Comparison of ENCODE assay signal across 1 cellular context in the genomic region with DNA sequence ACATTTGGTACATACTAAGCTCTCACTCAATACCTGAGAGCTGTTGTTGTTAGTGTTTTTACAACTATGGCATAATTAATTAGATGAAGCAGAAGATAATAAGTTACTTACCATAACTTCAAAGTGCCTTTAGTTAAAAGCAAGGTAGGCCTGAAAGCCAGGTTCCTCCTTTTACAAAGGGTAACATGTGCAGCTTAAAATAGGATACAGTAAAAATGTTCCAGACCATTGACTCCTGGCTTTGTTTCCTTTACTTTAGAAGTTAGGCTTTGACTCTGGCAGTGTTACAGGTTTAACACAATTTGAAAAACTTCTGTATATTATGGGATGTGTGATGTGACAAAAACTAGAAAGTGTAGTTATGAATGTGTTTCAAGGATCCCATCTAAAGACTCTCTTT.
TF ChIP-seq lines count a peak whose summit lies in the region.

No MANE protein-coding gene starts in this region.

TF ChIP-seq in HepG2, 621 proteins besides CTCF, POLR2A, EP300 and RAD21 (continued from another document):
- TF ChIP-seq FUBP1 (CRISPR knock-in tag; IDR thresholded peaks at IDR 0.05; ENCODE audit: borderline replicate concordance) = no peak
- TF ChIP-seq HNRNPUL1 (IDR thresholded peaks at IDR 0.05; ENCODE audit: low read depth, low read length) = no peak
- TF ChIP-seq IKZF4 (CRISPR knock-in tag; IDR thresholded peaks at IDR 0.05; ENCODE audit: borderline replicate concordance, low read depth, not compliant biosample characterization) = no peak
- no peak for TF ChIP-seq THAP7 (CRISPR knock-in tag; IDR thresholded peaks at IDR 0.05)
- TF ChIP-seq RERE (CRISPR knock-in tag; IDR thresholded peaks at IDR 0.05; ENCODE audit: low read depth) = no peak
TF ChIP-seq in HepG2: peak in this region for 0.
